8 cellular contexts compared by ENCODE assay signal in the genomic region with DNA sequence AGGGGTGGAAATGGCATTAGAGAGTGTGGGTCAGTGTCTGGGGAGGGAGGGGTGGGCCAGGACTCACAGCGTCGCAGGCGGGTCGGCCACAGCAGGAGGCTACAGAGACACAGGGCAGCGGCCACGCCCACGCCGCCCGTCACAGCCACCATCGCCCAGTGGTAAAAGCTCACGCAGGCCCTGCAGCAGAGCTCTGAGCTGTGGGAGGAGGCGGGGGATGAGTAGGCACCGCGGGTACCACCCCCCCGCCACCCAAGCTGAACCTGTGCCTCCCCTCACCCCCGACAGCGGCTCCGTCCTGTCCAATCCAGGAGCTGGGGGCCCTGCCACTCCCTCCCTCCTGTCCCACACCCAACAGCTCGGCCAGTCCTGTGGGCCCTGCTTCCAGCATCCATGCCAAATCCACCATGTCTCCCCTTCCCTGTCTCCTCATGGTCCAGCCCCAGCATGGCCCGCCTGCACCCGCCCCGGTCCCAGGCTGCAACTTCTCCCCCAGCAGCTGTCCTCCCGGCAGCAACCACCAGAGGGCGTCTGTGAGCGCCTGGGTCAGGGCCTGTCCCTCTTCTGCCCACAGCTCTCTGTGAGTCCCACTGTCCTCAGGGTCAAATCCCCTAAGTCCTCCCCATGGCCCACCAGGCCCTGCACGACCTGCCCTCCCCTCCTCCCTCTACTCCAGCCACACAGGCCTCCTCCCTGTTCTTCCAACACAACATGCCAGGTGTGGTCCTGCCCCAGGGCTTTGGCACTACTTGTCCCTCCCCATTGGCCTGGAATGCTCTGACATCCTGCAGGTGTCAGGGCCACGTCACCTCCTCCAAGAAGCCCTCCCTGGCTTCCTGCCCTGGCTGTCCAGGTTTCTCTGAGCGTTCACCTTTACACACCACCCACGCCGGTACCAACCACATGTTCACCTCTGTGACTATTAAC. TPM values are rescaled to one million over a fixed set of nuclear protein-coding genes. Genes with fewer than 3 reads are reported as not detected.
A peak's percentile ranks its signal among the peaks of the same experiment; 100 is the strongest.
DNase-seq lines count a peak whose midpoint lies in the region; ATAC-seq and TF ChIP-seq lines count a peak whose summit lies in the region.

No MANE protein-coding gene starts in this region.

- intact Hi-C loops in Calu3 (cut with micrococcal nuclease; ENCODE audit: unreplicated experiment): no loop called here
- intact Hi-C loops in body of pancreas (cut with DNase I): loop anchor here (5.0 kb wide), 1 partner anchor 37 kb away; no protein-coding TSS in a partner anchor

- H3K36me3 Mint-ChIP-seq in Calu3 (ENCODE audit: insufficient read depth, unreplicated experiment): peaks cover 28% of the 10 kb centered on the region
- H3K36me3 Mint-ChIP-seq in immature natural killer cell: no peaks in the 10 kb centered on the region

- H3K4me1 Mint-ChIP-seq in Calu3 (ENCODE audit: low read depth, unreplicated experiment): peaks cover 12% of the 10 kb centered on the region
- H3K4me1 Mint-ChIP-seq in immature natural killer cell: peaks cover 0 to 5% of the 10 kb centered on the region in 2 donors

- H3K9me3 Mint-ChIP-seq in Calu3 (ENCODE audit: low read depth, unreplicated experiment) (no peaks in the 10 kb centered on the region), immature natural killer cell (no peaks in the 10 kb centered on the region)

- BruUV-seq in Calu3 (replicated peaks; lab: Mats Ljungman, UMichigan): no TSS peak

- H3K27ac Mint-ChIP-seq in Calu3 (ENCODE audit: unreplicated experiment): no peak overlapping the region
- peak overlapping the region in 3 of 6 donors; percentile 16 to 46 (median 35) for H3K27ac Mint-ChIP-seq in immature natural killer cell

- H3K27me3 Mint-ChIP-seq in Calu3 (ENCODE audit: unreplicated experiment) (no peaks in the 10 kb centered on the region), immature natural killer cell (ENCODE audit: low read depth in 3 of 3) (peaks cover 0 to 5% (median 2%) of the 10 kb centered on the region in 3 donors)

- TF ChIP-seq POLR2A in body of pancreas (IDR thresholded peaks at IDR 0.05): no peak

- H3K4me3 Mint-ChIP-seq in Calu3 (ENCODE audit: low read depth, unreplicated experiment) (no peak overlapping the region), immature natural killer cell (no peak overlapping the region)

- no peaks in the 10 kb centered on the region for H3K36me3 ChIP-seq in body of pancreas (replicated peaks in 1 of 2; ENCODE audit: insufficient read depth in 1 of 2, low read depth in 2 of 2)

- peak; percentile 80 for DNase-seq in Calu3
- peak; percentile 3 for DNase-seq in KG1 (lab: John Stamatoyannopoulos, UW)
- DNase-seq in body of pancreas: peak; percentile 62 to 79 (median 70)
- peak; percentile 71 to 74 (median 72) for DNase-seq in immature natural killer cell
- DNase-seq in stimulated activated CD4-positive, alpha-beta T cell treated with anti-CD3 and anti-CD28 coated beads, Interleukin-15, amount 100 ng/mL, for 1 hour (ENCODE audit: low read depth in 1 of 2, low spot score in 1 of 2): peak; percentile 63 to 71
- no peak for DNase-seq in NCI-H2171 (lab: John Stamatoyannopoulos, UW)

- no peak overlapping the region for H3K27ac ChIP-seq in body of pancreas

- H3K4me3 ChIP-seq in WI38 (ENCODE audit: low read depth, low read length): no peak overlapping the region
- H3K4me3 ChIP-seq in body of pancreas: no peak overlapping the region

- WGBS in body of pancreas, 2 donors: 63 to 64% methylated on average over 18 to 30 of the region's 30 CpGs

- no peaks in the 10 kb centered on the region for H3K9me3 ChIP-seq in body of pancreas

- CTCF ChIA-PET in Calu3 (lab: Charles Lee): interaction anchor here (0.6 to 1.1 kb wide), 6 partner anchors 8 to 260 kb away, joined by 3 to 6 read pairs (median 3); no protein-coding TSS in a partner anchor

- no peaks in the 10 kb centered on the region for H3K27me3 ChIP-seq in body of pancreas

- TF ChIP-seq CTCF in Calu3 (IDR thresholded peaks at IDR 0.05; ENCODE audit: unreplicated experiment) (peak; percentile 75), WI38 (IDR thresholded peaks at IDR 0.05; ENCODE audit: low read depth, low read length) (peak; percentile 85), body of pancreas (IDR thresholded peaks at IDR 0.05) (peak; percentile 74 to 92 (median 87))

- ATAC-seq in body of pancreas (peak; percentile 53), GM19467 (IDR thresholded peaks at IDR 0.05; ENCODE audit: unreplicated experiment) (no peak)

- peaks cover 13% of the 10 kb centered on the region for H3K4me1 ChIP-seq in body of pancreas

RNA-seq across cellular contexts. Expression of a gene that starts 6.0 kb away (rescaled TPM):
- total RNA-seq in Calu3 (2022) (1.4 and 2.7 TPM in 2 replicates), body of pancreas (1 to 10 TPM in 1 of 2 donors, not detected in 1; 1.3 TPM)
- not detected for polyA plus RNA-seq in immature natural killer cell

RNA-seq across cellular contexts. Expression of a gene that starts 12.4 kb away (rescaled TPM):
- total RNA-seq in Calu3 (2022): 95.2 and 105 TPM in 2 replicates
- 10 to 100 TPM; 64.3 to 78.8 TPM for total RNA-seq in body of pancreas
- polyA plus RNA-seq in immature natural killer cell: 10 to 100 TPM; 17.1 to 26.9 (median 25.6) TPM

RNA-seq across cellular contexts. Expression of a gene that starts 27.7 kb away (rescaled TPM):
- 58.1 and 58.4 TPM in 2 replicates for total RNA-seq in Calu3 (2022)
- 10 to 100 TPM; 66.7 to 91.0 TPM for total RNA-seq in body of pancreas
- polyA plus RNA-seq in immature natural killer cell: 10 to 100 TPM; 42.9 to 74.8 (median 60.1) TPM

RNA-seq across cellular contexts. Expression of a gene that starts 38.9 kb away (rescaled TPM):
- total RNA-seq in Calu3 (2022): 33.1 and 34.5 TPM in 2 replicates
- total RNA-seq in body of pancreas: 10 to 100 TPM; 16.6 to 20.1 TPM
- polyA plus RNA-seq in immature natural killer cell: 10 to 100 TPM in 1 of 3 donors, 1 to 10 TPM in 2; 6.8 to 14.2 (median 9.7) TPM

RNA-seq across cellular contexts. Expression of a gene that starts 40.3 kb away (rescaled TPM):
- total RNA-seq in Calu3 (2022) (not detected in 2 replicates), body of pancreas (under 1 TPM; 0.78 to 0.99 TPM)
- under 1 TPM in 2 of 3 donors, not detected in 1; 0.04 to 0.95 TPM for polyA plus RNA-seq in immature natural killer cell
